ENCODE assay signal across 11 cellular contexts in genomic region chr2:144328933-144329332, GRCh38.
"Had no signal": no experiment of that assay in that cellular context is flagged by ENCODE, and none has a peak within 500 bp of the region (broad histone marks: within the 10 kb centered on the region; RNA-seq: fewer than 3 reads in every experiment).

No MANE protein-coding gene starts in this region.

- H3K27ac Mint-ChIP-seq: endodermal cell had no signal

- H3K9me3 ChIP-seq: tibial artery, vagina had no signal

- H3K4me3 ChIP-seq: tibial artery, vagina had no signal

- ATAC-seq: activated CD4-positive, CD25-positive, alpha-beta regulatory T cell treated with anti-CD3 and anti-CD28 coated beads, Interleukin-2, amount 50 U/mL, for 24 hours had no signal

- H3K27me3 ChIP-seq: tibial artery, vagina had no signal

- DNase-seq: dermis blood vessel endothelial cell; endodermal cell; hippocampal formation; kidney glomerular epithelial cell; stimulated activated CD4-positive, alpha-beta T cell treated with anti-CD3 and anti-CD28 coated beads, Interleukin-4, amount 100 ng/mL, for 1 hour; stimulated activated CD8-positive, alpha-beta memory T cell treated with anti-CD3 and anti-CD28 coated beads, Interleukin-4, amount 100 ng/mL, for 48 hours; tibial artery had no signal

- H3K4me3 Mint-ChIP-seq: activated naive CD4-positive, alpha-beta T cell treated with anti-CD3 and anti-CD28 coated beads, Interleukin-2, amount 50 U/mL, for 24 hours; endodermal cell had no signal

- H3K9me3 Mint-ChIP-seq: activated naive CD4-positive, alpha-beta T cell treated with anti-CD3 and anti-CD28 coated beads, Interleukin-2, amount 50 U/mL, for 24 hours; endodermal cell had no signal

- H3K4me1 ChIP-seq: parathyroid adenoma had no signal

- H3K27me3 Mint-ChIP-seq: activated naive CD4-positive, alpha-beta T cell treated with anti-CD3 and anti-CD28 coated beads, Interleukin-2, amount 50 U/mL, for 24 hours had no signal

- H3K36me3 ChIP-seq: tibial artery, vagina had no signal

- H3K27ac ChIP-seq: parathyroid adenoma, vagina had no signal
